In the genomic region with DNA sequence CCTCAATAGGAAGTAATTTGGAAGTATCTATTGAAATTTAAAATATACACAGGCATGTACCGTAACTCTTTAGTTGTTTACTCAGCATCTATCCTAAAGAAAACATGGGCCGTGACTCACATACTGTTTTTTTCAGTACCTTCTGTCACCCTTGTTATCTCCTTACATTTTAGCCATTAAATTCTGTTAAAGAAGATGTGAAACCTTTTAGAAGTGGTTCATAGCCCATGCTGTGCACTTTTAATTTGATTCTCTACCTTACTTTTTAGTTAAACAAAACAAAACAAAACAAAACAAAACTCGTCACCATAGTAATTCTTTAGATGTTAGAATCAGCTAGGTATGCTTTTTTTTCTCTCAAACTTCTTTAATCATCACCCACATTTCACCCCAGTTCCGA, we compare ENCODE assay signal across 21 cellular contexts.
A peak's percentile ranks its signal among the peaks of the same experiment; 100 is the strongest.
DNase-seq lines count a peak whose midpoint lies in the region; ATAC-seq, FAIRE-seq and TF ChIP-seq lines count a peak whose summit lies in the region.
"Had no signal": no experiment of that assay in that cellular context is flagged by ENCODE, and none has a peak within 500 bp of the region (broad histone marks: within the 10 kb centered on the region; RNA-seq: fewer than 3 reads in every experiment).

No MANE protein-coding gene starts in this region.

- no peak for FAIRE-seq in GM12878 (lab: Jason Lieb, UNC)

- BruUV-seq in MCF 10A (replicated peaks; lab: Mats Ljungman, UMichigan) (no TSS peak), GM12878 (replicated peaks; lab: Mats Ljungman, UMichigan) (no TSS peak)

- H3K4me3 ChIP-seq in breast epithelium (no peak overlapping the region), GM12878 (no peak overlapping the region)
- H3K4me3 ChIP-seq: sigmoid colon, uterus had no signal

- peak; percentile 34 to 50; a peak in 1 of 4 replicates for TF ChIP-seq EP300 in GM12878 (IDR thresholded peaks at IDR 0.05; ENCODE audit: borderline replicate concordance in 1 of 2, control insufficient read depth in 1 of 2, low read depth in 2 of 2, low read length in 2 of 2)

- H3K27ac ChIP-seq in breast epithelium = peak overlapping the region in 1 of 2 donors; percentile 60
- H3K27ac ChIP-seq in GM12878 (ENCODE audit: control insufficient read depth, insufficient read depth) = no peak overlapping the region; the same call in 1 of the 2 replicates
- peak overlapping the region; percentile 8 for H3K27ac ChIP-seq in layer of hippocampus (ENCODE audit: low read depth, low read length)
- H3K27ac ChIP-seq: brain microvascular endothelial cell had no signal

- in situ Hi-C loops in GM12878 (cut with MboI) = no loop called here

- H3K4me1 ChIP-seq in breast epithelium = peaks cover 0 to 3% of the 10 kb centered on the region in 2 donors
- peaks cover 19% of the 10 kb centered on the region for H3K4me1 ChIP-seq in GM12878 (ENCODE audit: control insufficient read depth, insufficient read depth, low read length)
- H3K4me1 ChIP-seq: uterus had no signal

- H3K79me2 ChIP-seq in GM12878 (ENCODE audit: control insufficient read depth, insufficient read depth, low read length) = peaks cover 35% of the 10 kb centered on the region

- CTCF ChIA-PET in MCF 10A (lab: Yijun Ruan, JAX) (interaction anchor here (1.2 kb wide), 1 partner anchor 41 kb away, joined by 3 read pairs; no protein-coding TSS in a partner anchor), GM12878 (lab: Yijun Ruan, JAX) (interaction anchor here (0.9 to 1.4 kb wide), 2 partner anchors 11 to 34 kb away, joined by 4 to 5 read pairs; no protein-coding TSS in a partner anchor)

- DNase-seq in MCF 10A (ENCODE audit: unreplicated experiment) (no peak), breast epithelium (ENCODE audit: low spot score in 2 of 2) (no peak), GM12878 (ENCODE audit: low read depth, low spot score) (no peak), NCI-H2029 treated with DMSO at 0.1 percent for 48 hours (lab: John Stamatoyannopoulos, UW) (no peak), DMS79 treated with DMSO at 0.1 percent for 48 hours (lab: John Stamatoyannopoulos, UW) (no peak), NCI-H524 (lab: John Stamatoyannopoulos, UW) (no peak)
- DNase-seq: activated CD4-positive, alpha-beta T cell treated with anti-CD3 and anti-CD28 coated beads, Interleukin-2, amount 50 U/mL, for 4 hours; activated naive CD4-positive, alpha-beta T cell treated with anti-CD3 and anti-CD28 coated beads, Interleukin-2, amount 10 ng/mL, durations not matched to agents 7 days and 5 days; activated T-cell treated with anti-CD3 and anti-CD28 coated beads, Interleukin-2, amount 50 U/mL, for 1 hour; CD8-positive, alpha-beta T cell; effector CD4-positive, alpha-beta T cell; Kasumi-1; NCI-H1417 treated with DMSO at 0.1 percent for 48 hours; NCI-H510A; sigmoid colon; stimulated activated CD4-positive, alpha-beta T cell treated with anti-CD3 and anti-CD28 coated beads, Interleukin-1b, Interleukin-23, amount 100 ng/mL, for 48 hours; uterus had no signal

- TF ChIP-seq POLR2A in breast epithelium (IDR thresholded peaks at IDR 0.05) (no peak), GM12878 (IDR thresholded peaks at IDR 0.05; ENCODE audit: low read depth, low read length) (no peak)

- no peaks in the 10 kb centered on the region for H4K20me1 ChIP-seq in GM12878 (ENCODE audit: control insufficient read depth, insufficient read depth)

- no peak for TF ChIP-seq RAD21 in GM12878 (IDR thresholded peaks at IDR 0.05; ENCODE audit: insufficient read depth, low read depth, low read length)

- no peak overlapping the region for H2AFZ ChIP-seq in GM12878 (ENCODE audit: control insufficient read depth, low read depth, low read length)

- no peaks in the 10 kb centered on the region for H3K27me3 ChIP-seq in breast epithelium
- H3K27me3 ChIP-seq in GM12878 (replicated peaks in 1 of 2; ENCODE audit: control insufficient read depth in 2 of 2, insufficient read depth in 2 of 2, low read length in 1 of 2) = no peaks in the 10 kb centered on the region
- H3K27me3 ChIP-seq in layer of hippocampus (ENCODE audit: control insufficient read depth, insufficient read depth, low read length) = no peaks in the 10 kb centered on the region
- H3K27me3 ChIP-seq: brain microvascular endothelial cell, sigmoid colon, uterus had no signal

- H3K36me3 ChIP-seq in breast epithelium = no peaks in the 10 kb centered on the region
- no peaks in the 10 kb centered on the region; a peak in 3 of 4 replicates for H3K36me3 ChIP-seq in GM12878 (ENCODE audit: control insufficient read depth in 2 of 2, insufficient read depth in 2 of 2, low read length in 1 of 2)
- H3K36me3 ChIP-seq: brain microvascular endothelial cell, sigmoid colon, uterus had no signal

- TF ChIP-seq CTCF in MCF 10A (IDR thresholded peaks at IDR 0.05; ENCODE audit: unreplicated experiment) = no peak
- no peak for TF ChIP-seq CTCF in breast epithelium (IDR thresholded peaks at IDR 0.05)
- no peak for TF ChIP-seq CTCF in GM12878 (IDR thresholded peaks at IDR 0.05 in 2 of 3, conservative IDR thresholded peaks at IDR 0.05 in 1 of 3; ENCODE audit: control insufficient read depth in 2 of 3, extremely low read depth in 1 of 3, insufficient read depth in 1 of 3, low read depth in 3 of 3, low read length in 3 of 3)

- peak; percentile 83 for ATAC-seq in GM12878
- ATAC-seq in HG02870 (IDR thresholded peaks at IDR 0.05; ENCODE audit: unreplicated experiment) = no peak
- ATAC-seq: CD8-positive, alpha-beta T cell; HCT116 had no signal

- no peak overlapping the region for H3K9ac ChIP-seq in GM12878 (ENCODE audit: control insufficient read depth, insufficient read depth, low read length)

- peak overlapping the region; percentile 63 for H3K27ac Mint-ChIP-seq in MCF 10A (ENCODE audit: low read depth, unreplicated experiment)
- H3K27ac Mint-ChIP-seq: activated naive CD4-positive, alpha-beta T cell treated with anti-CD3 and anti-CD28 coated beads, Interleukin-2, amount 10 ng/mL, durations not matched to agents 7 days and 5 days; CD8-positive, alpha-beta T cell had no signal

- no peaks in the 10 kb centered on the region for H3K9me3 Mint-ChIP-seq in MCF 10A (ENCODE audit: unreplicated experiment)
- H3K9me3 Mint-ChIP-seq: CD8-positive, alpha-beta T cell had no signal

- H3K4me2 ChIP-seq in GM12878 (ENCODE audit: control insufficient read depth, insufficient read depth) = no peak overlapping the region

- 78% methylated on average over 4 of the region's 4 CpGs for WGBS in GM12878 (ENCODE audit: insufficient coverage, insufficient replicate concordance, low lambda C conversion rate, missing lambda C conversion rate)

- POLR2A ChIA-PET in MCF 10A (lab: Yijun Ruan, JAX) = no interaction called here
- POLR2A ChIA-PET in GM12878 (lab: Charles Lee) = interaction anchor here (1.3 kb wide), 1 partner anchor 36 kb away, joined by 3 read pairs; no protein-coding TSS in a partner anchor

- H3K4me1 Mint-ChIP-seq in MCF 10A (ENCODE audit: insufficient read depth, unreplicated experiment) = peaks cover 20% of the 10 kb centered on the region

- SMC1A ChIA-PET in GM12878 (lab: Charles Lee; ENCODE audit: uncharacterized antibody, unreplicated experiment) = interaction anchor here (0.6 to 1.9 kb wide), 9 partner anchors 8 to 315 kb away, joined by 3 to 7 read pairs (median 3); no protein-coding TSS in a partner anchor

- H3K9me3 ChIP-seq in breast epithelium (no peaks in the 10 kb centered on the region), GM12878 (replicated peaks; ENCODE audit: control insufficient read depth, insufficient read depth, low read length) (no peaks in the 10 kb centered on the region; the same call in none of the 3 replicates)
- H3K9me3 ChIP-seq: sigmoid colon, uterus had no signal

- intact Hi-C loops in MCF 10A (cut with micrococcal nuclease) (no loop called here), breast epithelium (cut with DNase I; ENCODE audit: low total_unique reads) (loop anchor here (5.0 kb wide), 1 partner anchor 49 kb away; no protein-coding TSS in a partner anchor), GM12878 (cut with micrococcal nuclease; ENCODE audit: unreplicated experiment) (loop anchor here (10.0 kb wide), 1 partner anchor 113 kb away; a partner anchor contains a TSS)

- RAD21 ChIA-PET in GM12878 (lab: Charles Lee; ENCODE audit: unreplicated experiment) = interaction anchor here (1.4 to 3.0 kb wide), 4 partner anchors 61 to 115 kb away, joined by 3 to 21 read pairs (median 6); no protein-coding TSS in a partner anchor

- no peaks in the 10 kb centered on the region for H3K36me3 Mint-ChIP-seq in MCF 10A (ENCODE audit: insufficient read depth, unreplicated experiment)

- H3K27me3 Mint-ChIP-seq in MCF 10A (ENCODE audit: insufficient read depth, unreplicated experiment) = no peaks in the 10 kb centered on the region
- H3K27me3 Mint-ChIP-seq: activated naive CD4-positive, alpha-beta T cell treated with anti-CD3 and anti-CD28 coated beads, Interleukin-2, amount 10 ng/mL, durations not matched to agents 7 days and 5 days had no signal

- H3K4me3 Mint-ChIP-seq in MCF 10A (ENCODE audit: unreplicated experiment) = no peak overlapping the region
- H3K4me3 Mint-ChIP-seq: activated naive CD4-positive, alpha-beta T cell treated with anti-CD3 and anti-CD28 coated beads, Interleukin-2, amount 10 ng/mL, durations not matched to agents 7 days and 5 days; CD8-positive, alpha-beta T cell had no signal

TF ChIP-seq in GM12878, 131 proteins besides CTCF, POLR2A, EP300 and RAD21 (continues in another document):
- TF ChIP-seq MYC (IDR thresholded peaks at IDR 0.05; ENCODE audit: insufficient read depth, insufficient read length, insufficient replicate concordance, low read length, severe bottlenecking) = no peak
- TF ChIP-seq, protein P1, sequence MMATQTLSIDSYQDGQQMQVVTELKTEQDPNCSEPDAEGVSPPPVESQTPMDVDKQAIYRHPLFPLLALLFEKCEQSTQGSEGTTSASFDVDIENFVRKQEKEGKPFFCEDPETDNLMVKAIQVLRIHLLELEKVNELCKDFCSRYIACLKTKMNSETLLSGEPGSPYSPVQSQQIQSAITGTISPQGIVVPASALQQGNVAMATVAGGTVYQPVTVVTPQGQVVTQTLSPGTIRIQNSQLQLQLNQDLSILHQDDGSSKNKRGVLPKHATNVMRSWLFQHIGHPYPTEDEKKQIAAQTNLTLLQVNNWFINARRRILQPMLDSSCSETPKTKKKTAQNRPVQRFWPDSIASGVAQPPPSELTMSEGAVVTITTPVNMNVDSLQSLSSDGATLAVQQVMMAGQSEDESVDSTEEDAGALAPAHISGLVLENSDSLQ (IDR thresholded peaks at IDR 0.05) = peak; percentile 15; the same call in 1 of the 2 replicates
